Comparison of ENCODE assay signal across 1 cellular context in the genomic region with DNA sequence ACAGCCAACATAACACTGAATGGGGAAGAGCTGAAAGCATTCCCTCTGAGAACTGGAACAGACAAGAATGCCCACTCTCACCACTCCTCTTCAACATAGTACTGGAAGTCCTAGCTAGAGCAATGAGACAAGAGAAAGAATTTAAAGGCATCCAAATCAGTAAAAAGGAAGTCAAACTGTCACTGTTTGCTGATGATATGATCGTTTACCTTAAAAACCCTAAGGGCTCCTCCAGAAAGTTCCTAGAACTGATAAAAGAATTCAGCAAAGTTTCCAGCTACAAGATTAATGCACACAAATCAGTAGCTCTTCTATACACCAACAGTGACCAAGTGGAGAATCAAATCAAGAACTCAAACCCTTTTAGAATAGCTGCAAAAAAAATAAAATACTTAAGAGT.
TF ChIP-seq lines count a peak whose summit lies in the region.
"Not testable (repeated sequence)": the region's sequence is repeated elsewhere in the genome, so short reads cannot be mapped to it uniquely, and the experiment has no call there.

No MANE protein-coding gene starts in this region.

TF ChIP-seq in K562, 482 proteins besides CTCF, POLR2A, EP300 and RAD21:
- 0 out of 2 replicates have a peak, but pooled peaks have one; percentile 16 for TF ChIP-seq DPF2 (IDR thresholded peaks at IDR 0.05)
- TF ChIP-seq MEIS2 (IDR thresholded peaks at IDR 0.05; ENCODE audit: partially characterized antibody), result peak; percentile 62
- peak; percentile 45; the same call in 1 of the 2 replicates for TF ChIP-seq ARID1B (IDR thresholded peaks at IDR 0.05)
- TF ChIP-seq, protein P1, sequence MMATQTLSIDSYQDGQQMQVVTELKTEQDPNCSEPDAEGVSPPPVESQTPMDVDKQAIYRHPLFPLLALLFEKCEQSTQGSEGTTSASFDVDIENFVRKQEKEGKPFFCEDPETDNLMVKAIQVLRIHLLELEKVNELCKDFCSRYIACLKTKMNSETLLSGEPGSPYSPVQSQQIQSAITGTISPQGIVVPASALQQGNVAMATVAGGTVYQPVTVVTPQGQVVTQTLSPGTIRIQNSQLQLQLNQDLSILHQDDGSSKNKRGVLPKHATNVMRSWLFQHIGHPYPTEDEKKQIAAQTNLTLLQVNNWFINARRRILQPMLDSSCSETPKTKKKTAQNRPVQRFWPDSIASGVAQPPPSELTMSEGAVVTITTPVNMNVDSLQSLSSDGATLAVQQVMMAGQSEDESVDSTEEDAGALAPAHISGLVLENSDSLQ (IDR thresholded peaks at IDR 0.05), result peak; percentile 53; the same call in 1 of the 2 replicates
- TF ChIP-seq, protein P2, sequence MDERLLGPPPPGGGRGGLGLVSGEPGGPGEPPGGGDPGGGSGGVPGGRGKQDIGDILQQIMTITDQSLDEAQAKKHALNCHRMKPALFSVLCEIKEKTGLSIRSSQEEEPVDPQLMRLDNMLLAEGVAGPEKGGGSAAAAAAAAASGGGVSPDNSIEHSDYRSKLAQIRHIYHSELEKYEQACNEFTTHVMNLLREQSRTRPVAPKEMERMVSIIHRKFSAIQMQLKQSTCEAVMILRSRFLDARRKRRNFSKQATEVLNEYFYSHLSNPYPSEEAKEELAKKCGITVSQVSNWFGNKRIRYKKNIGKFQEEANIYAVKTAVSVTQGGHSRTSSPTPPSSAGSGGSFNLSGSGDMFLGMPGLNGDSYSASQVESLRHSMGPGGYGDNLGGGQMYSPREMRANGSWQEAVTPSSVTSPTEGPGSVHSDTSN (CRISPR knock-in tag; IDR thresholded peaks at IDR 0.05; ENCODE audit: low read depth), result not testable (repeated sequence)
- TF ChIP-seq, protein P2 (tag; conservative IDR thresholded peaks at IDR 0.05; ENCODE audit: low read depth), result peak; percentile 29; the same call in 1 of the 2 replicates
- TF ChIP-seq CTBP1 (IDR thresholded peaks at IDR 0.05; ENCODE audit: borderline replicate concordance), result peak; percentile 59; the same call in 1 of the 2 replicates
- TF ChIP-seq SMARCA4 (IDR thresholded peaks at IDR 0.05), result peak; percentile 38; the same call in 1 of the 2 replicates
- TF ChIP-seq SMARCE1 (IDR thresholded peaks at IDR 0.05), result 0 out of 2 replicates have a peak, but pooled peaks have one; percentile 26
